2 cellular contexts compared by ENCODE assay signal in genomic region chr7:99037327-99037940, GRCh38.
TF ChIP-seq lines count a peak whose summit lies in the region.

No MANE protein-coding gene starts in this region.

TF ChIP-seq in IMR-90, 13 proteins besides CTCF, POLR2A, EP300 and RAD21 (continued from another document):
- no peak for TF ChIP-seq MAZ (IDR thresholded peaks at IDR 0.05; ENCODE audit: borderline replicate concordance, low read depth, low read length)

TF ChIP-seq in SK-N-SH treated with all-trans-retinoic acid at 6 μM for 48 hours, 23 proteins besides CTCF, POLR2A, EP300 and RAD21 (continued from another document):
- TF ChIP-seq POU6F1 (CRISPR knock-in tag; IDR thresholded peaks at IDR 0.05; ENCODE audit: borderline replicate concordance, low read depth) (no peak), CSRNP3 (CRISPR knock-in tag; IDR thresholded peaks at IDR 0.05) (no peak), ESRRG (CRISPR knock-in tag; IDR thresholded peaks at IDR 0.05) (no peak), SNAI2 (CRISPR knock-in tag; IDR thresholded peaks at IDR 0.05) (no peak), ZC3H10 (CRISPR knock-in tag; IDR thresholded peaks at IDR 0.05) (no peak), BACH2 (CRISPR knock-in tag; IDR thresholded peaks at IDR 0.05; ENCODE audit: borderline replicate concordance) (no peak), TSHZ2 (CRISPR knock-in tag; IDR thresholded peaks at IDR 0.05) (no peak), ISL1 (CRISPR knock-in tag; IDR thresholded peaks at IDR 0.05) (no peak), ZNF565 (CRISPR knock-in tag; conservative IDR thresholded peaks at IDR 0.05; ENCODE audit: low read depth) (no peak), GLIS3 (CRISPR knock-in tag; IDR thresholded peaks at IDR 0.05) (no peak), TCF4 (CRISPR knock-in tag; IDR thresholded peaks at IDR 0.05; ENCODE audit: borderline replicate concordance) (no peak), TOX (CRISPR knock-in tag; IDR thresholded peaks at IDR 0.05; ENCODE audit: borderline replicate concordance) (no peak)
